Comparison of ENCODE assay signal across 8 cellular contexts in the genomic region with DNA sequence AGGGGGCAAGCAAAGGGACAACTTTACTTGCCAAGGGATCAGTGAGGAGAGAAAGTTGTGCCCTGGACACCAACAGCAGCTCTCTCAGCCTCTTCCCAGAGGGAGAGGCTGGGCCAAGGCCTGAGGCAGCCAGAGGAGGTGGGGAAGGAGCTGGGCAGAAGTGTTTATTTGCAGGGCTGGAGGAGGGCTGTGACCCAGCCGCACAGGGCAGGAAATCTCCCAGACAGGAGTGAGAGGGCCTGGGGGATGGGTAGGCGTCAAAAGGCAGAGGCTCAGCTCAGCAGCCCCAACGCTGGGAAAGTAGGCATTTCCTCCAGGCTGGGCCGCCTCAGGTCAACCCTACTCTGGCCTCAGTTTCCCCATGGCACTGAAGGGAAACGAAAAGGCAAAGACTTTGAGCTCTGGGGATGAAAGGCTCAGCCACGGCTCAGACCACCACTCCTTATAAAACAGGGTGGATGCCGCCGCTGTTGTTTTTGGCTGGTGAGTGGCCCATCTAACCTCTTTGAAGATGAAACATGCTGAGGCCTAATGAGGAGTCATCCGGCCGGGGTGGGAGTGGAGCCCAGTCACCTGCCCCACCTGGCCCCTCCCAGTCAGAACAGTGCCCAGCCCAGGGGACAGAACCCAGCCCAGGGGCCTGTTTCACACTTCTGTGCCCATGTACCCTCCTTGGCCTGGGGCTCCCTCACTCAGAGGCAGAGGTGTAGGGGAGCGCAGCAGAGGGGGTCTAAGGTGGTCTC. TPM values are rescaled to one million over a fixed set of nuclear protein-coding genes. Genes with fewer than 3 reads are reported as not detected.
DNase-seq lines count a peak whose midpoint lies in the region; ATAC-seq and TF ChIP-seq lines count a peak whose summit lies in the region.

No MANE protein-coding gene starts in this region.

- TF ChIP-seq CTCF in CD8-positive, alpha-beta T cell (IDR thresholded peaks at IDR 0.05) = no peak
- no peak for TF ChIP-seq CTCF in choroid plexus epithelial cell (conservative IDR thresholded peaks at IDR 0.05; ENCODE audit: low read depth, low read length)
- no peak for TF ChIP-seq CTCF in stomach (IDR thresholded peaks at IDR 0.05)

- peak overlapping the region; percentile 44 for H3K4me3 Mint-ChIP-seq in CD8-positive, alpha-beta T cell

- no peak overlapping the region for H3K4me3 ChIP-seq in CD8-positive, alpha-beta T cell (ENCODE audit: low read depth, low read length)
- H3K4me3 ChIP-seq in choroid plexus epithelial cell (ENCODE audit: low read depth, low read length) (no peak overlapping the region), stomach (no peak overlapping the region)

- POLR2A ChIA-PET in CD8-positive, alpha-beta T cell (lab: Charles Lee) = interaction anchor here (0.8 to 1.4 kb wide), 4 partner anchors 12 to 33 kb away, joined by 3 to 4 read pairs (median 3); no protein-coding TSS in a partner anchor

- peaks cover 41% of the 10 kb centered on the region for H3K4me1 ChIP-seq in CD8-positive, alpha-beta T cell (ENCODE audit: insufficient read depth, low read length)
- H3K4me1 ChIP-seq in stomach = peaks cover 42 to 65% (median 51%) of the 10 kb centered on the region in 4 donors

- 64 to 73% (median 66%) methylated on average over 10 to 11 of the region's 11 CpGs for WGBS in stomach, 5 donors

- no peaks in the 10 kb centered on the region for H3K27me3 ChIP-seq in CD8-positive, alpha-beta T cell (ENCODE audit: insufficient read depth, low read length)
- H3K27me3 ChIP-seq in stomach = no peaks in the 10 kb centered on the region

- H3K27ac Mint-ChIP-seq in CD8-positive, alpha-beta T cell = peak overlapping the region; percentile 77

- H3K9me3 ChIP-seq in CD8-positive, alpha-beta T cell (ENCODE audit: low read length) = no peaks in the 10 kb centered on the region
- H3K9me3 ChIP-seq in stomach = no peaks in the 10 kb centered on the region

- H3K36me3 ChIP-seq in CD8-positive, alpha-beta T cell (ENCODE audit: insufficient read depth, low read length) = no peaks in the 10 kb centered on the region
- no peaks in the 10 kb centered on the region for H3K36me3 ChIP-seq in stomach

- TF ChIP-seq EP300 in stomach (IDR thresholded peaks at IDR 0.05) = no peak

- intact Hi-C loops in CD8-positive, alpha-beta T cell (cut with DNase I, micrococcal nuclease) = no loop called here
- intact Hi-C loops in stomach (cut with DNase I; ENCODE audit: low total_unique reads) = no loop called here

- DNase-seq in CD8-positive, alpha-beta T cell = peak in 6 of 7 experiments; percentile 11 to 73 (median 42)
- DNase-seq in M059J (ENCODE audit: low read depth) (peak; percentile 71), choroid plexus epithelial cell (ENCODE audit: low read depth) (peak; percentile 62), myocyte (ENCODE audit: low read depth) (peak; percentile 45), stomach (no peak), OCI-M2 (lab: John Stamatoyannopoulos, UW; ENCODE audit: unreplicated experiment) (no peak), germinal center (ENCODE audit: low spot score) (no peak)

- H3K9me3 Mint-ChIP-seq in CD8-positive, alpha-beta T cell = no peaks in the 10 kb centered on the region

- H3K4me1 Mint-ChIP-seq in CD8-positive, alpha-beta T cell (ENCODE audit: low read depth) = peaks cover 51% of the 10 kb centered on the region

- ATAC-seq in CD8-positive, alpha-beta T cell = peak; percentile 71
- ATAC-seq in GM18861 (IDR thresholded peaks at IDR 0.05; ENCODE audit: unreplicated experiment) = no peak

- no peak for TF ChIP-seq POLR2A in stomach (IDR thresholded peaks at IDR 0.05)

- no peak overlapping the region for H3K27ac ChIP-seq in CD8-positive, alpha-beta T cell (ENCODE audit: low read depth, low read length)
- H3K27ac ChIP-seq in stomach = peak overlapping the region in 1 of 5 donors; percentile 12

- CTCF ChIA-PET in CD8-positive, alpha-beta T cell (lab: Charles Lee) = interaction anchor here (0.7 to 3.4 kb wide), 4 partner anchors 9 to 59 kb away, joined by 3 to 11 read pairs (median 4); partner anchors contain the start of gene ANKRD39

- H3K27me3 Mint-ChIP-seq in CD8-positive, alpha-beta T cell (ENCODE audit: low read depth) = no peaks in the 10 kb centered on the region

- H3K36me3 Mint-ChIP-seq in CD8-positive, alpha-beta T cell = no peaks in the 10 kb centered on the region

RNA-seq across cellular contexts. Expression of gene SEMA4C, which starts 21.9 kb away (rescaled TPM):
- total RNA-seq in CD8-positive, alpha-beta T cell = 10 to 100 TPM; 40.0 to 45.7 TPM
- total RNA-seq in M059J (2014; rRNA removed; shearing (Covaris generic)) = 6.5 and 14.2 TPM in 2 replicates
- total RNA-seq in myocyte (74.5 and 88.9 TPM in 2 replicates), stomach (10 to 100 TPM; 10.7 to 78.8 (median 24.4) TPM)
- 31.1 TPM for polyA plus RNA-seq in myocyte (2012)
- polyA plus RNA-seq in stomach = 10 to 100 TPM in 1 of 3 donors, 1 to 10 TPM in 2; 5.7 to 15.8 (median 8.0) TPM

RNA-seq across cellular contexts. Expression of gene ANKRD39, which starts 33.9 kb away (rescaled TPM):
- total RNA-seq in CD8-positive, alpha-beta T cell = 10 to 100 TPM; 13.9 to 16.4 TPM
- total RNA-seq in M059J (2014; rRNA removed; shearing (Covaris generic)) = 7.2 and 11.9 TPM in 2 replicates
- total RNA-seq in myocyte (10.5 and 15.6 TPM in 2 replicates), stomach (10 to 100 TPM in 3 of 5 donors, 1 to 10 TPM in 2; 2.8 to 32.1 (median 11.3) TPM)
- polyA plus RNA-seq in myocyte (2012) = 14.9 TPM
- 10 to 100 TPM; 11.5 to 18.0 (median 14.1) TPM for polyA plus RNA-seq in stomach

RNA-seq across cellular contexts. Expression of gene ANKRD23, which starts 47.9 kb away (rescaled TPM):
- 1 to 10 TPM; 5.7 to 6.5 TPM for total RNA-seq in CD8-positive, alpha-beta T cell
- 0.20 TPM in 1 of 2 replicates, not detected in the other for total RNA-seq in M059J (2014; rRNA removed; shearing (Covaris generic))
- 3.4 and 4.3 TPM in 2 replicates for total RNA-seq in myocyte
- polyA plus RNA-seq in myocyte (2012) = 2.6 TPM
- total RNA-seq in stomach = 1 to 10 TPM in 4 of 5 donors, not detected in 1; 1.3 to 3.6 (median 2.0) TPM
- polyA plus RNA-seq in stomach = 1 to 10 TPM in 2 of 3 donors, under 1 TPM in 1; 1.00 to 2.9 (median 2.4) TPM

Comparison
In these comparisons a context has a peak if more than half of its experiments do, and no peak if none do; other contexts are left out.
1. DNase-seq: peak in CD8-positive, alpha-beta T cell (6 of 7), M059J (single experiment), choroid plexus epithelial cell (single experiment) and myocyte (single experiment); none in stomach (single experiment), OCI-M2 (single experiment) and germinal center (single experiment).